Comparison of ENCODE assay signal across 23 cellular contexts in genomic region chr13:100090861-100091260, GRCh38. TPM values are rescaled to one million over a fixed set of nuclear protein-coding genes. Genes with fewer than 3 reads are reported as not detected.
DNase-seq lines count a peak whose midpoint lies in the region; ATAC-seq, FAIRE-seq and TF ChIP-seq lines count a peak whose summit lies in the region.
"Had no signal": no experiment of that assay in that cellular context is flagged by ENCODE, and none has a peak within 500 bp of the region (broad histone marks: within the 10 kb centered on the region; RNA-seq: fewer than 3 reads in every experiment).

No MANE protein-coding gene starts in this region.

- DNase-seq in activated naive CD8-positive, alpha-beta T cell treated with anti-CD3 and anti-CD28 coated beads for 36 hours, result no peak
- no peak for DNase-seq in WTC11 (ENCODE audit: low spot score)
- DNase-seq in kidney, result no peak
- DNase-seq in stimulated activated naive CD8-positive, alpha-beta T cell treated with anti-CD3 and anti-CD28 coated beads, Interleukin-15, amount 100 ng/mL, for 72 hours, result no peak
- no peak for DNase-seq in tibial nerve (ENCODE audit: low spot score in 2 of 2)
- no peak for DNase-seq in amniotic stem cell (lab: John Stamatoyannopoulos, UW)
- DNase-seq in small intestine, result no peak
- DNase-seq: activated B cell treated with CpG ODN at 0.5 μM for 24 hours; activated CD8-positive, alpha-beta memory T cell treated with anti-CD3 and anti-CD28 coated beads, Interleukin-2, amount 10 ng/mL, durations not matched to agents 7 days and 5 days; DMS79 treated with DMSO at 0.1 percent for 48 hours; foreskin melanocyte; Kasumi-1; NCI-H1436; NCI-H2227 treated with DMSO at 0.1 percent for 48 hours; stimulated activated naive CD4-positive, alpha-beta T cell treated with Interleukin-2 at 50 U/mL for 16 hours; T-helper 2 cell had no signal

- TF ChIP-seq POLR2A in tibial nerve (IDR thresholded peaks at IDR 0.05), result no peak

- no peaks in the 10 kb centered on the region for H3K36me3 ChIP-seq in kidney (ENCODE audit: control insufficient read depth in 1 of 2, insufficient read depth in 2 of 2, low read length in 2 of 2)
- peaks cover 0 to 5% (median 0%) of the 10 kb centered on the region in 3 donors for H3K36me3 ChIP-seq in tibial nerve
- no peaks in the 10 kb centered on the region for H3K36me3 ChIP-seq in small intestine (ENCODE audit: control insufficient read depth in 2 of 2, insufficient read depth in 2 of 2, low read length in 2 of 2)
- H3K36me3 ChIP-seq: HAP-1 had no signal

- peak overlapping the region; percentile 98 for H3K4me3 Mint-ChIP-seq in activated naive CD8-positive, alpha-beta T cell
- no peak overlapping the region for H3K4me3 Mint-ChIP-seq in activated naive CD8-positive, alpha-beta T cell treated with anti-CD3 and anti-CD28 coated beads for 36 hours
- peak overlapping the region; percentile 94; the same call in 1 of the 2 replicates for H3K4me3 Mint-ChIP-seq in WTC11
- H3K4me3 Mint-ChIP-seq in stimulated activated naive CD8-positive, alpha-beta T cell treated with anti-CD3 and anti-CD28 coated beads, Interleukin-15, amount 100 ng/mL, for 72 hours, result peak overlapping the region; percentile 1 to 5

- H3K4me1 ChIP-seq in kidney (ENCODE audit: control insufficient read depth in 1 of 2, insufficient read depth in 1 of 2, low read depth in 1 of 2, low read length in 2 of 2) (peaks cover 4 to 14% of the 10 kb centered on the region in 2 donors), tibial nerve (peaks cover 0 to 33% (median 3%) of the 10 kb centered on the region in 4 donors), small intestine (ENCODE audit: control insufficient read depth in 2 of 2, insufficient read depth in 1 of 2, low read depth in 1 of 2, low read length in 1 of 2) (peaks cover 0 to 8% of the 10 kb centered on the region in 2 donors)

- no peaks in the 10 kb centered on the region for H3K27me3 ChIP-seq in tibial nerve
- H3K27me3 ChIP-seq in small intestine (ENCODE audit: control insufficient read depth in 2 of 2, insufficient read depth in 2 of 2, low read length in 2 of 2), result no peaks in the 10 kb centered on the region

- ATAC-seq in WTC11, result no peak
- no peak for ATAC-seq in stimulated activated naive CD8-positive, alpha-beta T cell treated with anti-CD3 and anti-CD28 coated beads, Interleukin-15, amount 100 ng/mL, for 72 hours
- ATAC-seq: activated CD8-positive, alpha-beta memory T cell treated with anti-CD3 and anti-CD28 coated beads, Interleukin-2, amount 10 ng/mL, durations not matched to agents 7 days and 5 days; left lobe of liver had no signal

- POLR2A ChIA-PET in WTC11 (lab: Charles Lee), result no interaction called here

- H3K4me3 ChIP-seq in kidney (ENCODE audit: low read length in 2 of 2) (peak overlapping the region; percentile 40 to 86), tibial nerve (no peak overlapping the region), small intestine (ENCODE audit: low read depth in 1 of 2, low read length in 2 of 2) (no peak overlapping the region)
- H3K4me3 ChIP-seq: HAP-1 had no signal

- H3K9me3 Mint-ChIP-seq in activated naive CD8-positive, alpha-beta T cell (ENCODE audit: low read depth), result no peaks in the 10 kb centered on the region
- H3K9me3 Mint-ChIP-seq in activated naive CD8-positive, alpha-beta T cell treated with anti-CD3 and anti-CD28 coated beads for 36 hours, result no peaks in the 10 kb centered on the region
- H3K9me3 Mint-ChIP-seq in WTC11, result peaks cover 5% of the 10 kb centered on the region
- H3K9me3 Mint-ChIP-seq in stimulated activated naive CD8-positive, alpha-beta T cell treated with anti-CD3 and anti-CD28 coated beads, Interleukin-15, amount 100 ng/mL, for 72 hours, result no peaks in the 10 kb centered on the region
- H3K9me3 Mint-ChIP-seq: activated B cell treated with CpG ODN at 0.5 μM for 24 hours had no signal

- 84 to 100% methylated on average over 1 of the region's 1 CpG for WGBS in tibial nerve, 2 donors
- 93 to 96% (median 95%) methylated on average over 1 of the region's 1 CpG for WGBS in small intestine, 3 donors

- peaks cover 30% of the 10 kb centered on the region for H3K4me1 Mint-ChIP-seq in activated naive CD8-positive, alpha-beta T cell (ENCODE audit: low read depth)
- peaks cover 31% of the 10 kb centered on the region for H3K4me1 Mint-ChIP-seq in activated naive CD8-positive, alpha-beta T cell treated with anti-CD3 and anti-CD28 coated beads for 36 hours
- peaks cover 35% of the 10 kb centered on the region for H3K4me1 Mint-ChIP-seq in WTC11
- H3K4me1 Mint-ChIP-seq in stimulated activated naive CD8-positive, alpha-beta T cell treated with anti-CD3 and anti-CD28 coated beads, Interleukin-15, amount 100 ng/mL, for 72 hours, result peaks cover 46% of the 10 kb centered on the region

- CTCF ChIA-PET in WTC11 (lab: Charles Lee), result no interaction called here

- intact Hi-C loops in kidney (cut with DNase I), result no loop called here

- FAIRE-seq in kidney (lab: Jason Lieb, UNC), result no peak
- FAIRE-seq in small intestine (lab: Jason Lieb, UNC), result no peak
- FAIRE-seq: endothelial cell of umbilical vein, GM18507 had no signal

- TF ChIP-seq CTCF in WTC11 (IDR thresholded peaks at IDR 0.05) (no peak), kidney (IDR thresholded peaks at IDR 0.05; ENCODE audit: borderline replicate concordance, extremely low read depth, insufficient read depth) (no peak), tibial nerve (IDR thresholded peaks at IDR 0.05) (no peak)

- no peak for TF ChIP-seq EP300 in tibial nerve (IDR thresholded peaks at IDR 0.05)

- no peaks in the 10 kb centered on the region for H3K27me3 Mint-ChIP-seq in activated naive CD8-positive, alpha-beta T cell
- H3K27me3 Mint-ChIP-seq in activated naive CD8-positive, alpha-beta T cell treated with anti-CD3 and anti-CD28 coated beads for 36 hours, result no peaks in the 10 kb centered on the region
- no peaks in the 10 kb centered on the region for H3K27me3 Mint-ChIP-seq in WTC11 (ENCODE audit: low read depth)
- no peaks in the 10 kb centered on the region for H3K27me3 Mint-ChIP-seq in stimulated activated naive CD8-positive, alpha-beta T cell treated with anti-CD3 and anti-CD28 coated beads, Interleukin-15, amount 100 ng/mL, for 72 hours
- H3K27me3 Mint-ChIP-seq: activated B cell treated with CpG ODN at 0.5 μM for 24 hours; activated CD8-positive, alpha-beta memory T cell treated with anti-CD3 and anti-CD28 coated beads, Interleukin-2, amount 10 ng/mL, durations not matched to agents 7 days and 5 days had no signal

- H3K27ac ChIP-seq in kidney (ENCODE audit: low read depth in 2 of 2, low read length in 2 of 2) (no peak overlapping the region), tibial nerve (no peak overlapping the region), small intestine (ENCODE audit: low read depth in 1 of 2, low read length in 1 of 2) (no peak overlapping the region)
- H3K27ac ChIP-seq: coronary artery had no signal

- H3K9me3 ChIP-seq in kidney (ENCODE audit: control insufficient read depth in 1 of 2, low read length in 2 of 2), result no peaks in the 10 kb centered on the region
- H3K9me3 ChIP-seq in tibial nerve, result peaks cover 0 to 3% (median 0%) of the 10 kb centered on the region in 4 donors
- no peaks in the 10 kb centered on the region for H3K9me3 ChIP-seq in small intestine (ENCODE audit: control insufficient read depth, low read depth)
- H3K9me3 ChIP-seq: HAP-1 had no signal

- H3K36me3 Mint-ChIP-seq in activated naive CD8-positive, alpha-beta T cell, result peaks cover 13% of the 10 kb centered on the region
- H3K36me3 Mint-ChIP-seq in activated naive CD8-positive, alpha-beta T cell treated with anti-CD3 and anti-CD28 coated beads for 36 hours, result peaks cover 15% of the 10 kb centered on the region
- H3K36me3 Mint-ChIP-seq in WTC11, result peaks cover 28% of the 10 kb centered on the region

- peak overlapping the region; percentile 16 for H3K27ac Mint-ChIP-seq in activated naive CD8-positive, alpha-beta T cell
- no peak overlapping the region for H3K27ac Mint-ChIP-seq in activated naive CD8-positive, alpha-beta T cell treated with anti-CD3 and anti-CD28 coated beads for 36 hours
- H3K27ac Mint-ChIP-seq in WTC11, result no peak overlapping the region
- no peak overlapping the region for H3K27ac Mint-ChIP-seq in stimulated activated naive CD8-positive, alpha-beta T cell treated with anti-CD3 and anti-CD28 coated beads, Interleukin-15, amount 100 ng/mL, for 72 hours
- H3K27ac Mint-ChIP-seq: activated B cell treated with CpG ODN at 0.5 μM for 24 hours; activated CD8-positive, alpha-beta memory T cell treated with anti-CD3 and anti-CD28 coated beads, Interleukin-2, amount 10 ng/mL, durations not matched to agents 7 days and 5 days; CD14-positive monocyte had no signal

- H3K9ac ChIP-seq in kidney (ENCODE audit: low read length in 2 of 2), result peak overlapping the region in 1 of 2 donors; percentile 63

TF ChIP-seq in WTC11, 78 proteins besides CTCF, POLR2A, EP300 and RAD21:
- TF ChIP-seq GTF2I (CRISPR knock-in tag; conservative IDR thresholded peaks at IDR 0.05) (no peak), SP1 (CRISPR knock-in tag; conservative IDR thresholded peaks at IDR 0.05) (no peak), HMGA2 (CRISPR knock-in tag; IDR thresholded peaks at IDR 0.05) (no peak), PREB (CRISPR knock-in tag; IDR thresholded peaks at IDR 0.05; ENCODE audit: borderline replicate concordance) (no peak)

RNA-seq across cellular contexts. Expression of gene PCCA, which starts 2.0 kb away (rescaled TPM):
- 1 to 10 TPM; 6.9 to 8.3 TPM for total RNA-seq in activated naive CD8-positive, alpha-beta T cell treated with anti-CD3 and anti-CD28 coated beads for 36 hours
- total RNA-seq in WTC11 (2021), result 52.8 to 68.3 TPM (median 66.2 TPM) in 3 replicates
- total RNA-seq in kidney, result 86.2 TPM
- polyA plus RNA-seq in kidney (ENCODE audit: insufficient read depth, low read depth, low replicate concordance), result 222 TPM
- 10 to 100 TPM; 29.5 to 55.5 (median 38.3) TPM for total RNA-seq in tibial nerve
- 10 to 100 TPM in 2 of 3 donors, 1 to 10 TPM in 1; 3.0 to 18.6 (median 11.0) TPM for polyA plus RNA-seq in small intestine

Comparison
In these comparisons a context has a peak if more than half of its experiments do, and no peak if none do; other contexts are left out.
1. H3K4me3 ChIP-seq: peak in kidney (2 of 2); none in tibial nerve (0 of 4) and small intestine (0 of 2).